In the genomic region with DNA sequence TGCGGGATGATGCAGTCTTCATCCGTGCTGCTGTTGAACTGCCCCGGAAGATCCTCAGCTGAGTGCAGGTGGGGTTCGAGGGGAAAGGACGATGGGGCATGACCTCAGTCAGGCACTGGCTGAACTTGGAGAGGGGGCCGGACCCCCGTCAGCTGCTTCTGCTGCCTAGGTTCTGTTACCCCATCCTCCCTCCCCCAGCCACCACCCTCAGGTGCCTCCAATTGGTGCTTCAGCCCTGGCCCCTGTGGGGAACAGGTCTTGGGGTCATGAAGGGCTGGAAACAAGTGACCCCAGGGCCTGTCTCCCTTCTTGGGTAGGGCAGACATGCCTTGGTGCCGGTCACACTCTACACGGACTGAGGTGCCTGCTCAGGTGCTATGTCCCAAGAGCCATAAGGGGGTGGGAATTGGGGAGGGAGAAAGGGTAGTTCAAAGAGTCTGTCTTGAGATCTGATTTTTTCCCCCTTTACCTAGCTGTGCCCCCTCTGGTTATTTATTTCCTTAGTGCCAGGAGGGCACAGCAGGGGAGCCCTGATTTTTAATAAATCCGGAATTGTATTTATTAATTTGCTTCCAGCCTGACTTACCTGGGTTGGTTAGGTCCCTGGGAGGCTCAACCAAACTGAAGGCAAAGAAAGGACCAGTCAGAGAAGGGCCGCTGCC, we compare ENCODE assay signal across 10 cellular contexts. TPM values are rescaled to one million over a fixed set of nuclear protein-coding genes. Genes with fewer than 3 reads are reported as not detected.
DNase-seq lines count a peak whose midpoint lies in the region; ATAC-seq and TF ChIP-seq lines count a peak whose summit lies in the region.
"Had no signal": no experiment of that assay in that cellular context is flagged by ENCODE, and none has a peak within 500 bp of the region (broad histone marks: within the 10 kb centered on the region; RNA-seq: fewer than 3 reads in every experiment).

No MANE protein-coding gene starts in this region.

- 72 to 77% methylated on average over 6 to 11 of the region's 11 CpGs for WGBS in endodermal cell (ENCODE audit: insufficient coverage in 1 of 2, insufficient read length in 1 of 2), 2 experiments

- H3K9me3 ChIP-seq in Panc1 (ENCODE audit: control insufficient read depth, insufficient read depth, low read depth, low read length) = no peaks in the 10 kb centered on the region
- H3K9me3 ChIP-seq in endodermal cell (ENCODE audit: control insufficient read depth, low read length) = no peaks in the 10 kb centered on the region

- no peaks in the 10 kb centered on the region; the same call in none of the 2 replicates for H3K36me3 ChIP-seq in Panc1 (ENCODE audit: control insufficient read depth, insufficient read depth, low read length)
- H3K36me3 ChIP-seq in endodermal cell (ENCODE audit: control insufficient read depth, insufficient read depth, low read length) = peaks cover 68% of the 10 kb centered on the region

- H3K27me3 ChIP-seq in Panc1 (ENCODE audit: control insufficient read depth, insufficient read depth, low read length) (no peaks in the 10 kb centered on the region), endodermal cell (ENCODE audit: control insufficient read depth, insufficient read depth, low read length, poor library complexity, severe bottlenecking) (no peaks in the 10 kb centered on the region)

- TF ChIP-seq CTCF in GM12865 (IDR thresholded peaks at IDR 0.05; ENCODE audit: insufficient read depth, low read depth, low read length, missing control alignments) (no peak), Panc1 (IDR thresholded peaks at IDR 0.05) (no peak; the same call in 1 of the 2 replicates), endodermal cell (conservative IDR thresholded peaks at IDR 0.05) (no peak), progenitor cell of endocrine pancreas (IDR thresholded peaks at IDR 0.05; ENCODE audit: unreplicated experiment) (no peak), chondrocyte (IDR thresholded peaks at IDR 0.05) (no peak)

- peak; percentile 9 for ATAC-seq in Panc1
- ATAC-seq in GM18861 (IDR thresholded peaks at IDR 0.05; ENCODE audit: unreplicated experiment) = no peak
- ATAC-seq in GM19351 (IDR thresholded peaks at IDR 0.05; ENCODE audit: unreplicated experiment) = no peak

- H3K9me3 Mint-ChIP-seq in endodermal cell = no peaks in the 10 kb centered on the region
- no peaks in the 10 kb centered on the region for H3K9me3 Mint-ChIP-seq in progenitor cell of endocrine pancreas (ENCODE audit: low read depth)
- no peaks in the 10 kb centered on the region for H3K9me3 Mint-ChIP-seq in chondrocyte (ENCODE audit: low read depth)

- no TSS peak for BruUV-seq in Panc1 (replicated peaks; lab: Mats Ljungman, UMichigan)

- H3K27me3 Mint-ChIP-seq in endodermal cell (ENCODE audit: insufficient read depth) (no peaks in the 10 kb centered on the region), progenitor cell of endocrine pancreas (no peaks in the 10 kb centered on the region), chondrocyte (ENCODE audit: low read depth) (no peaks in the 10 kb centered on the region)

- CTCF ChIA-PET in Panc1 (lab: Charles Lee) = interaction anchor here (0.6 to 8.4 kb wide), 4 partner anchors 14 to 144 kb away, joined by 3 to 123 read pairs (median 4); partner anchors contain the start of genes NEK8 and TLCD1

- H3K9ac ChIP-seq in endodermal cell (ENCODE audit: extremely low read depth, low read length, poor library complexity, severe bottlenecking) = no peak overlapping the region

- H3K27ac ChIP-seq in Panc1 (ENCODE audit: low read length) = peak overlapping the region; percentile 99
- peak overlapping the region; percentile 50 for H3K27ac ChIP-seq in endodermal cell (ENCODE audit: low read depth, low read length)
- H3K27ac ChIP-seq: HL-60 had no signal

- H3K4me1 Mint-ChIP-seq in endodermal cell (peaks cover 7% of the 10 kb centered on the region), progenitor cell of endocrine pancreas (ENCODE audit: low read depth) (peaks cover 25% of the 10 kb centered on the region), chondrocyte (ENCODE audit: low read depth) (peaks cover 27% of the 10 kb centered on the region)

- H3K4me1 ChIP-seq in Panc1 (ENCODE audit: control insufficient read depth, insufficient read depth, low read length) (peaks cover 52% of the 10 kb centered on the region), endodermal cell (ENCODE audit: control insufficient read depth, insufficient read depth, low read length) (peaks cover 12% of the 10 kb centered on the region)

- intact Hi-C loops in Panc1 (cut with micrococcal nuclease; ENCODE audit: unreplicated experiment) = loop anchor here (1.0 kb wide), 1 partner anchor 22 kb away; no protein-coding TSS in a partner anchor

- in situ Hi-C loops in Panc1 (cut with HindIII; ENCODE audit: low pct_unique_long_range_greater_than_20kb, low sequenced_read_pairs) = no loop called here

- H3K4me3 ChIP-seq in GM12865 (ENCODE audit: low read depth, low read length) = no peak overlapping the region
- H3K4me3 ChIP-seq in Panc1 (ENCODE audit: low read depth in 2 of 2, low read length in 2 of 2) = no peak overlapping the region
- H3K4me3 ChIP-seq in endodermal cell (ENCODE audit: low read length) = no peak overlapping the region
- H3K4me3 ChIP-seq: GM23248 had no signal

- H3K4me3 Mint-ChIP-seq in endodermal cell (no peak overlapping the region), progenitor cell of endocrine pancreas (ENCODE audit: low read depth) (no peak overlapping the region), chondrocyte (ENCODE audit: unreplicated experiment) (no peak overlapping the region)

- DNase-seq in GM12865 (ENCODE audit: low read depth) (peak; percentile 19), Panc1 (ENCODE audit: low read depth, low spot score) (no peak), endodermal cell (peak; percentile 73), progenitor cell of endocrine pancreas (ENCODE audit: low spot score, unreplicated experiment) (no peak), HCEC 1CT (no peak), chondrocyte (ENCODE audit: low spot score) (no peak)

- peaks cover 49% of the 10 kb centered on the region for H3K36me3 Mint-ChIP-seq in endodermal cell (ENCODE audit: low read depth)
- peaks cover 11% of the 10 kb centered on the region for H3K36me3 Mint-ChIP-seq in progenitor cell of endocrine pancreas (ENCODE audit: insufficient read depth)
- H3K36me3 Mint-ChIP-seq in chondrocyte (ENCODE audit: low read depth) = peaks cover 8% of the 10 kb centered on the region

- POLR2A ChIA-PET in Panc1 (lab: Charles Lee) = interaction anchor here (0.6 to 4.5 kb wide), 3 partner anchors 23 to 150 kb away, joined by 3 to 25 read pairs (median 7); partner anchors contain the start of gene TLCD1

- H3K27ac Mint-ChIP-seq in endodermal cell (peak overlapping the region; percentile 81), progenitor cell of endocrine pancreas (peak overlapping the region; percentile 99), chondrocyte (ENCODE audit: unreplicated experiment) (no peak overlapping the region)

RNA-seq across cellular contexts. Expression of gene TRAF4, which starts 5.8 kb away (rescaled TPM):
- total RNA-seq in Panc1 (2021; ENCODE audit: unreplicated experiment) = 108 TPM
- 83.8 TPM for polyA plus RNA-seq in Panc1 (2012; ENCODE audit: insufficient read length)
- 100 to 1,000 TPM; 168 to 169 TPM for total RNA-seq in endodermal cell
- 118 TPM for polyA plus RNA-seq in endodermal cell (2013, experiment 1 of 2)
- polyA plus RNA-seq in endodermal cell (2013, experiment 2 of 2) = 106 TPM
- 254 and 260 TPM in 2 replicates for total RNA-seq in progenitor cell of endocrine pancreas
- total RNA-seq in chondrocyte = 68.0 to 76.3 TPM (median 73.3 TPM) in 3 replicates

RNA-seq across cellular contexts. Expression of gene NEK8, which starts 21.1 kb away (rescaled TPM):
- total RNA-seq in Panc1 (2021; ENCODE audit: unreplicated experiment) (11.9 TPM), endodermal cell (10 to 100 TPM; 11.2 to 15.7 TPM), progenitor cell of endocrine pancreas (15.4 and 16.8 TPM in 2 replicates), chondrocyte (5.3 to 6.1 TPM (median 5.5 TPM) in 3 replicates)
- polyA plus RNA-seq in Panc1 (2012; ENCODE audit: insufficient read length) = 9.1 TPM
- polyA plus RNA-seq in endodermal cell (2013, experiment 1 of 2) = 5.7 TPM
- polyA plus RNA-seq in endodermal cell (2013, experiment 2 of 2) = 5.5 TPM

RNA-seq across cellular contexts. Expression of gene TLCD1, which starts 23.6 kb away (rescaled TPM):
- total RNA-seq in Panc1 (2021; ENCODE audit: unreplicated experiment) (55.7 TPM), endodermal cell (10 to 100 TPM; 17.0 to 22.9 TPM), progenitor cell of endocrine pancreas (14.0 and 15.5 TPM in 2 replicates), chondrocyte (12.4 to 12.9 TPM (median 12.6 TPM) in 3 replicates)
- polyA plus RNA-seq in Panc1 (2012; ENCODE audit: insufficient read length) = 52.2 TPM
- 8.3 TPM for polyA plus RNA-seq in endodermal cell (2013, experiment 1 of 2)
- 7.2 TPM for polyA plus RNA-seq in endodermal cell (2013, experiment 2 of 2)

RNA-seq across cellular contexts. Expression of gene RPL23A, which starts 29.9 kb away (rescaled TPM):
- 1,475 TPM for total RNA-seq in Panc1 (2021; ENCODE audit: unreplicated experiment)
- 1,113 TPM for polyA plus RNA-seq in Panc1 (2012; ENCODE audit: insufficient read length)
- total RNA-seq in endodermal cell = 1,000 to 10,000 TPM; 1,639 TPM
- polyA plus RNA-seq in endodermal cell (2013, experiment 1 of 2) = 2,129 TPM
- 2,042 TPM for polyA plus RNA-seq in endodermal cell (2013, experiment 2 of 2)
- total RNA-seq in progenitor cell of endocrine pancreas = 1,486 and 1,562 TPM in 2 replicates
- total RNA-seq in chondrocyte = 853 to 1,026 TPM (median 884 TPM) in 3 replicates

RNA-seq across cellular contexts. Expression of gene RAB34, which starts 32.0 kb away (rescaled TPM):
- total RNA-seq in Panc1 (2021; ENCODE audit: unreplicated experiment) (284 TPM), endodermal cell (100 to 1,000 TPM; 111 to 112 TPM), progenitor cell of endocrine pancreas (147 and 150 TPM in 2 replicates), chondrocyte (128 to 132 TPM (median 131 TPM) in 3 replicates)
- 260 TPM for polyA plus RNA-seq in Panc1 (2012; ENCODE audit: insufficient read length)
- polyA plus RNA-seq in endodermal cell (2013, experiment 1 of 2) = 92.9 TPM
- polyA plus RNA-seq in endodermal cell (2013, experiment 2 of 2) = 105 TPM

Comparison
In these comparisons a context has a peak if more than half of its experiments do, and no peak if none do; other contexts are left out.
1. DNase-seq: peak in GM12865 (single experiment) and endodermal cell (single experiment); none in Panc1 (single experiment), progenitor cell of endocrine pancreas (single experiment), HCEC 1CT (single experiment) and chondrocyte (single experiment).